ENCODE assay signal across 25 cellular contexts in genomic region chr14:33598582-33598981, GRCh38.
"Had no signal": no experiment of that assay in that cellular context is flagged by ENCODE, and none has a peak within 500 bp of the region (broad histone marks: within the 10 kb centered on the region; RNA-seq: fewer than 3 reads in every experiment).

No MANE protein-coding gene starts in this region.

- H3K36me3 ChIP-seq: adrenal gland, WERI-Rb-1 had no signal

- DNase-seq: activated B cell treated with CpG ODN at 0.5 μM for 24 hours; activated CD4-positive, alpha-beta memory T cell treated with anti-CD3 and anti-CD28 coated beads for 36 hours; activated CD4-positive, alpha-beta T cell treated with anti-CD3 and anti-CD28 coated beads for 36 hours; activated CD4-positive, alpha-beta T cell treated with anti-CD3 and anti-CD28 coated beads, Interleukin-2, amount 10 ng/mL, durations not matched to agents 24 days and 14 days; activated CD8-positive, alpha-beta memory T cell treated with anti-CD3 and anti-CD28 coated beads, Interleukin-2, amount 10 ng/mL, durations not matched to agents 7 days and 5 days; activated CD8-positive, alpha-beta memory T cell treated with anti-CD3 and anti-CD28 coated beads, Interleukin-2, amount 50 U/mL, for 4 hours; activated CD8-positive, alpha-beta T cell treated with anti-CD3 and anti-CD28 coated beads, Interleukin-2, amount 10 ng/mL, durations not matched to agents 7 days and 5 days; activated effector memory CD4-positive, alpha-beta T cell treated with anti-CD3 and anti-CD28 coated beads, Interleukin-2, amount 50 U/mL, for 16 hours; activated naive CD4-positive, alpha-beta T cell treated with anti-CD3 and anti-CD28 coated beads for 36 hours; activated naive CD8-positive, alpha-beta T cell treated with anti-CD3 and anti-CD28 coated beads for 36 hours; activated naive CD8-positive, alpha-beta T cell treated with anti-CD3 and anti-CD28 coated beads, Interleukin-2, amount 50 U/mL, for 24 hours; activated T-cell treated with anti-CD3 and anti-CD28 coated beads, Interleukin-2, amount 50 U/mL, for 1 hour; activated T-cell treated with anti-CD3 and anti-CD28 coated beads, Interleukin-2, amount 50 U/mL, for 48 hours; adrenal gland; amygdala; aorta; body of pancreas; caudate nucleus; effector CD8-positive, alpha-beta T cell; endodermal cell; foreskin fibroblast; head of caudate nucleus; T-helper 17 cell; T1000; WERI-Rb-1 had no signal

- H3K4me1 ChIP-seq: adrenal gland, body of pancreas had no signal

- H3K27me3 ChIP-seq: adrenal gland, body of pancreas had no signal

- H3K4me3 ChIP-seq: adrenal gland, body of pancreas had no signal

- H3K27ac ChIP-seq: adrenal gland, body of pancreas, WERI-Rb-1 had no signal

- H3K9me3 ChIP-seq: adrenal gland, body of pancreas had no signal
